In genomic region chr3:197525706-197526105, GRCh38 we compare ENCODE assay signal across 15 cellular contexts. TPM values are rescaled to one million over a fixed set of nuclear protein-coding genes. Genes with fewer than 3 reads are reported as not detected.
DNase-seq lines count a peak whose midpoint lies in the region; ATAC-seq, FAIRE-seq and TF ChIP-seq lines count a peak whose summit lies in the region.
"Had no signal": no experiment of that assay in that cellular context is flagged by ENCODE, and none has a peak within 500 bp of the region (broad histone marks: within the 10 kb centered on the region; RNA-seq: fewer than 3 reads in every experiment).

No MANE protein-coding gene starts in this region.

- TF ChIP-seq CTCF in BJ (IDR thresholded peaks at IDR 0.05; ENCODE audit: insufficient read depth, low read depth, low read length) (peak; percentile 24), astrocyte (IDR thresholded peaks at IDR 0.05; ENCODE audit: insufficient read depth, low read depth, low read length) (peak; percentile 35), hepatocyte (IDR thresholded peaks at IDR 0.05; ENCODE audit: poor library complexity) (peak; percentile 15)

- no peak overlapping the region for H3K27ac ChIP-seq in astrocyte (ENCODE audit: low read depth, low read length)
- no peak overlapping the region for H3K27ac ChIP-seq in hepatocyte
- H3K27ac ChIP-seq: lower lobe of right lung had no signal

- FAIRE-seq in astrocyte (lab: Jason Lieb, UNC) = no peak

- H3K79me2 ChIP-seq in astrocyte (ENCODE audit: insufficient read depth, low read length) (no peaks in the 10 kb centered on the region), hepatocyte (no peaks in the 10 kb centered on the region)

- H3K9me3 ChIP-seq in astrocyte (ENCODE audit: insufficient read depth, low read depth, low read length) (no peaks in the 10 kb centered on the region), hepatocyte (ENCODE audit: low read depth) (no peaks in the 10 kb centered on the region)
- H3K9me3 ChIP-seq: lower lobe of right lung had no signal

- H3K4me3 ChIP-seq in BJ (ENCODE audit: low read depth, low read length) (no peak overlapping the region), astrocyte (ENCODE audit: insufficient read depth, low read depth, low read length) (no peak overlapping the region), hepatocyte (no peak overlapping the region)
- H3K4me3 ChIP-seq: lower lobe of right lung had no signal

- H3K27ac Mint-ChIP-seq in astrocyte (ENCODE audit: unreplicated experiment) = no peak overlapping the region
- no peak overlapping the region for H3K27ac Mint-ChIP-seq in stimulated activated memory B cell treated with anti-CD40 and anti-IgM and Interleukin-4, amounts not matched to agents 10 μg/mL and 1 μg/mL and 100 μg/mL, for 72 hours

- H3K9me3 Mint-ChIP-seq in astrocyte (ENCODE audit: unreplicated experiment) = peaks cover 3% of the 10 kb centered on the region
- no peaks in the 10 kb centered on the region for H3K9me3 Mint-ChIP-seq in stimulated activated memory B cell treated with anti-CD40 and anti-IgM and Interleukin-4, amounts not matched to agents 10 μg/mL and 1 μg/mL and 100 μg/mL, for 72 hours

- ATAC-seq in GM18868 (IDR thresholded peaks at IDR 0.05; ENCODE audit: unreplicated experiment) = no peak
- no peak for ATAC-seq in HG02798 (IDR thresholded peaks at IDR 0.05; ENCODE audit: poor library complexity, unreplicated experiment)
- no peak for ATAC-seq in GM21723 (IDR thresholded peaks at IDR 0.05; ENCODE audit: unreplicated experiment)
- ATAC-seq in stimulated activated memory B cell treated with anti-CD40 and anti-IgM and Interleukin-4, amounts not matched to agents 10 μg/mL and 1 μg/mL and 100 μg/mL, for 72 hours = no peak
- ATAC-seq: lower lobe of right lung had no signal

- H3K27me3 ChIP-seq in BJ (ENCODE audit: control insufficient read depth, insufficient read depth, low read length) (no peaks in the 10 kb centered on the region), astrocyte (ENCODE audit: insufficient read depth, low read length) (no peaks in the 10 kb centered on the region), hepatocyte (no peaks in the 10 kb centered on the region)

- peaks cover 32% of the 10 kb centered on the region for H3K27me3 Mint-ChIP-seq in astrocyte (ENCODE audit: low read depth, unreplicated experiment)
- no peaks in the 10 kb centered on the region for H3K27me3 Mint-ChIP-seq in stimulated activated memory B cell treated with anti-CD40 and anti-IgM and Interleukin-4, amounts not matched to agents 10 μg/mL and 1 μg/mL and 100 μg/mL, for 72 hours

- H3K4me1 Mint-ChIP-seq in astrocyte (ENCODE audit: low read depth, unreplicated experiment) = peaks cover 12% of the 10 kb centered on the region
- no peaks in the 10 kb centered on the region for H3K4me1 Mint-ChIP-seq in stimulated activated memory B cell treated with anti-CD40 and anti-IgM and Interleukin-4, amounts not matched to agents 10 μg/mL and 1 μg/mL and 100 μg/mL, for 72 hours

- CTCF ChIA-PET in BJ (lab: Yijun Ruan, JAX) = interaction anchor here (1.1 to 2.9 kb wide), 9 partner anchors 8 to 289 kb away, joined by 3 to 8 read pairs (median 4); no protein-coding TSS in a partner anchor

- peaks cover 4% of the 10 kb centered on the region for H3K36me3 Mint-ChIP-seq in astrocyte (ENCODE audit: low read depth, unreplicated experiment)
- peaks cover 43% of the 10 kb centered on the region for H3K36me3 Mint-ChIP-seq in stimulated activated memory B cell treated with anti-CD40 and anti-IgM and Interleukin-4, amounts not matched to agents 10 μg/mL and 1 μg/mL and 100 μg/mL, for 72 hours

- no peaks in the 10 kb centered on the region for H3K9me2 ChIP-seq in hepatocyte (replicated peaks; ENCODE audit: insufficient read depth)

- POLR2A ChIA-PET in BJ (lab: Charles Lee) = no interaction called here

- WGBS in hepatocyte (ENCODE audit: low lambda C conversion rate, missing lambda C conversion rate) = 86% methylated on average over 5 of the region's 5 CpGs

- H4K20me1 ChIP-seq in astrocyte (ENCODE audit: insufficient read depth, low read length) (no peaks in the 10 kb centered on the region), hepatocyte (ENCODE audit: insufficient read depth, poor library complexity, severe bottlenecking) (no peaks in the 10 kb centered on the region)

- H2AFZ ChIP-seq in astrocyte (ENCODE audit: low read depth, low read length) (no peak overlapping the region), hepatocyte (no peak overlapping the region)

- DNase-seq in BJ (ENCODE audit: low read depth) (no peak), HT1080 (ENCODE audit: low read depth) (peak; percentile 49), astrocyte (ENCODE audit: low read depth) (peak; percentile 23), hepatocyte (ENCODE audit: low spot score) (no peak)
- DNase-seq: activated CD8-positive, alpha-beta memory T cell treated with anti-CD3 and anti-CD28 coated beads, Interleukin-2, amount 50 U/mL, for 4 hours; caudate nucleus; DMS153; lower lobe of right lung; MV-4-11; stimulated activated CD4-positive, alpha-beta T cell treated with anti-CD3 and anti-CD28 coated beads, Interleukin-4, amount 100 ng/mL, for 24 hours; T1000 had no signal

- H3K4me2 ChIP-seq in astrocyte (ENCODE audit: low read length) = no peak overlapping the region
- H3K4me2 ChIP-seq in hepatocyte = no peak overlapping the region

- H3K4me3 Mint-ChIP-seq in astrocyte (ENCODE audit: unreplicated experiment) = peak overlapping the region; percentile 62
- no peak overlapping the region for H3K4me3 Mint-ChIP-seq in stimulated activated memory B cell treated with anti-CD40 and anti-IgM and Interleukin-4, amounts not matched to agents 10 μg/mL and 1 μg/mL and 100 μg/mL, for 72 hours

- H3K9ac ChIP-seq in astrocyte (ENCODE audit: low read length) = no peak overlapping the region

- H3K36me3 ChIP-seq in BJ (ENCODE audit: control insufficient read depth, insufficient read depth, low read length) = no peaks in the 10 kb centered on the region
- no peaks in the 10 kb centered on the region for H3K36me3 ChIP-seq in astrocyte (ENCODE audit: insufficient read depth, low read length)
- no peaks in the 10 kb centered on the region for H3K36me3 ChIP-seq in hepatocyte (replicated peaks; ENCODE audit: insufficient read depth, low read depth)

- H3K4me1 ChIP-seq in astrocyte (ENCODE audit: insufficient read depth, low read length) = no peaks in the 10 kb centered on the region
- H3K4me1 ChIP-seq in hepatocyte (ENCODE audit: insufficient read depth) = peaks cover 23% of the 10 kb centered on the region
- H3K4me1 ChIP-seq: lower lobe of right lung had no signal

RNA-seq across cellular contexts. Expression of gene BDH1, which starts 30.1 kb away (rescaled TPM):
- 3.8 and 6.5 TPM in 2 replicates for polyA plus RNA-seq in BJ (2011; rRNA removed)
- 3.7 and 3.8 TPM in 2 replicates for polyA minus RNA-seq in BJ (2011; rRNA and poly(A)+ RNA removed)
- total RNA-seq in HT1080 (2014; rRNA removed; shearing (Covaris generic)) = 24.1 and 29.6 TPM in 2 replicates
- 14.6 and 15.5 TPM in 2 replicates for polyA plus RNA-seq in HT1080 (2015; cell fraction: cytosol; rRNA removed)
- 22.4 and 27.9 TPM in 2 replicates for polyA plus RNA-seq in HT1080 (2015; cell fraction: nucleus; rRNA removed)
- 0.96 and 1.5 TPM in 2 replicates for total RNA-seq in astrocyte
- total RNA-seq in hepatocyte = 62.9 and 64.2 TPM in 2 replicates
- 40.3 and 61.8 TPM in 2 replicates for polyA plus RNA-seq in hepatocyte

Comparison
In these comparisons a context has a peak if more than half of its experiments do, and no peak if none do; other contexts are left out.
1. DNase-seq: peak in HT1080 (single experiment) and astrocyte (single experiment); none in BJ (single experiment) and hepatocyte (single experiment).
2. Peak in every context shown above with its lines, with median percentiles within 50 percentile points of each other: CTCF ChIP-seq.